In the genomic region with DNA sequence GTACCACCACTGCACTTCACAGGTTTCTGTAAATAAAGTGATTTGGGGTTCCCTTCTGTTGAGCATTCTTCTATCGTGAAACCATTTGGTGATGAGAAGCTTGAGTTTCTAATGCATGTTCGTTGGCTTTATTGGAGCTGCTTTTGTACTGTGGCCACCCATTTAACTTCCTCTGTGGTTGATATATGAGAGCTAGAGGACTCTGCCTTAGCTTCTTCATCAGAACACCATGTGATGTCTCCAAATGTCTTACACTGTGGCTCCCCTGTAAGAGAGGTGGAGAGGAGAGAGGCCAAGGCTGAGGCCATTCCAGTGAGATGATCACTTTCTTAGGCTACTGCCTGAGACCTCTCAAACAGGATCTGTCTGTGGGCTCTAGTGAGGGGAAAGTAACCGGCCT, we compare ENCODE assay signal across 23 cellular contexts.
"Had no signal": no experiment of that assay in that cellular context is flagged by ENCODE, and none has a peak within 500 bp of the region (broad histone marks: within the 10 kb centered on the region; RNA-seq: fewer than 3 reads in every experiment).

No MANE protein-coding gene starts in this region.

- H3K27me3 Mint-ChIP-seq: activated CD4-positive, alpha-beta memory T cell treated with anti-CD3 and anti-CD28 coated beads, Interleukin-2, amount 10 ng/mL, durations not matched to agents 7 days and 5 days; naive B cell; stimulated activated naive CD8-positive, alpha-beta T cell treated with anti-CD3 and anti-CD28 coated beads, Interleukin-15, Interleukin-2, amounts not matched to agents 100 ng/mL and 50 ng/mL, for 24 hours had no signal

- H3K27me3 ChIP-seq: cardiac muscle cell, esophagus muscularis mucosa, ovary, tibial nerve, vagina had no signal

- H3K36me3 Mint-ChIP-seq: immature natural killer cell, naive B cell, WTC11 had no signal

- DNase-seq: activated CD4-positive, alpha-beta memory T cell treated with anti-CD3 and anti-CD28 coated beads, Interleukin-2, amount 10 ng/mL, durations not matched to agents 7 days and 5 days; activated CD4-positive, alpha-beta T cell treated with anti-CD3 and anti-CD28 coated beads for 48 hours; activated CD8-positive, alpha-beta memory T cell treated with anti-CD3 and anti-CD28 coated beads, Interleukin-2, amount 50 U/mL, for 4 hours; activated effector memory CD4-positive, alpha-beta T cell treated with Interleukin-2 at 50 U/mL for 16 hours; activated naive CD4-positive, alpha-beta T cell treated with anti-CD3 and anti-CD28 coated beads, Interleukin-2, amount 50 U/mL, for 16 hours; activated T-cell treated with anti-CD3 and anti-CD28 coated beads, Interleukin-2, amount 50 U/mL, for 48 hours; dermis blood vessel endothelial cell; effector memory CD4-positive, alpha-beta T cell; immature natural killer cell; left ventricle myocardium inferior; naive B cell; ovary; psoas muscle; right cardiac atrium had no signal

- H3K9me3 Mint-ChIP-seq: activated CD4-positive, alpha-beta memory T cell treated with anti-CD3 and anti-CD28 coated beads, Interleukin-2, amount 10 ng/mL, durations not matched to agents 7 days and 5 days; immature natural killer cell; naive B cell; stimulated activated naive CD8-positive, alpha-beta T cell treated with anti-CD3 and anti-CD28 coated beads, Interleukin-15, Interleukin-2, amounts not matched to agents 100 ng/mL and 50 ng/mL, for 24 hours; T-helper 1 cell treated with Interleukin-12 subunit alpha and Interleukin-12 subunit beta and Interleukin-4 antibody, amounts not matched to agents 30 μg/mL and 1 μg/mL, for 36 hours had no signal

- H3K4me1 ChIP-seq: tibial nerve, vagina had no signal

- H3K27ac ChIP-seq: cardiac muscle cell, esophagus muscularis mucosa, left ventricle myocardium inferior, ovary, psoas muscle, skin epidermis, tibial nerve, vagina had no signal

- H3K4me3 ChIP-seq: cardiac muscle cell, esophagus muscularis mucosa, left ventricle myocardium inferior, ovary, psoas muscle, skin epidermis, tibial nerve, vagina had no signal

- H3K36me3 ChIP-seq: cardiac muscle cell, esophagus muscularis mucosa, left ventricle myocardium inferior, ovary, tibial nerve, vagina had no signal

- ATAC-seq: psoas muscle, right cardiac atrium, WTC11 had no signal

- H3K9me3 ChIP-seq: esophagus muscularis mucosa, left ventricle myocardium inferior, ovary, psoas muscle, tibial nerve, vagina had no signal

- H3K4me3 Mint-ChIP-seq: activated CD4-positive, alpha-beta memory T cell treated with anti-CD3 and anti-CD28 coated beads, Interleukin-2, amount 10 ng/mL, durations not matched to agents 7 days and 5 days; immature natural killer cell; stimulated activated naive CD8-positive, alpha-beta T cell treated with anti-CD3 and anti-CD28 coated beads, Interleukin-15, Interleukin-2, amounts not matched to agents 100 ng/mL and 50 ng/mL, for 24 hours; T-helper 1 cell treated with Interleukin-12 subunit alpha and Interleukin-12 subunit beta and Interleukin-4 antibody, amounts not matched to agents 30 μg/mL and 1 μg/mL, for 36 hours; WTC11 had no signal

- H3K4me1 Mint-ChIP-seq: activated CD4-positive, alpha-beta memory T cell treated with anti-CD3 and anti-CD28 coated beads, Interleukin-2, amount 10 ng/mL, durations not matched to agents 7 days and 5 days had no signal

- H3K27ac Mint-ChIP-seq: activated CD4-positive, alpha-beta memory T cell treated with anti-CD3 and anti-CD28 coated beads, Interleukin-2, amount 10 ng/mL, durations not matched to agents 7 days and 5 days; immature natural killer cell; stimulated activated naive CD8-positive, alpha-beta T cell treated with anti-CD3 and anti-CD28 coated beads, Interleukin-15, Interleukin-2, amounts not matched to agents 100 ng/mL and 50 ng/mL, for 24 hours; T-helper 1 cell treated with Interleukin-12 subunit alpha and Interleukin-12 subunit beta and Interleukin-4 antibody, amounts not matched to agents 30 μg/mL and 1 μg/mL, for 36 hours; WTC11 had no signal

- FAIRE-seq: endothelial cell of umbilical vein had no signal
